In genomic region chr12:95648990-95649791, GRCh38 we compare ENCODE assay signal across 11 cellular contexts.
A peak's percentile ranks its signal among the peaks of the same experiment; 100 is the strongest.
DNase-seq lines count a peak whose midpoint lies in the region; ATAC-seq and TF ChIP-seq lines count a peak whose summit lies in the region.
"Had no signal": no experiment of that assay in that cellular context is flagged by ENCODE, and none has a peak within 500 bp of the region (broad histone marks: within the 10 kb centered on the region; RNA-seq: fewer than 3 reads in every experiment).

No MANE protein-coding gene starts in this region.

- peak; percentile 94 for DNase-seq in ELR (ENCODE audit: low read depth)
- peak; percentile 86 to 98 for DNase-seq in PC-9
- peak; percentile 47 for DNase-seq in fibroblast of mammary gland (ENCODE audit: low read depth)
- DNase-seq in osteoblast (ENCODE audit: insufficient read length, low spot score, missing footprints), result no peak
- no peak for DNase-seq in left lobe of liver (ENCODE audit: low spot score)
- no peak for DNase-seq in NCI-H524 treated with DMSO at 0.1 percent for 48 hours (lab: John Stamatoyannopoulos, UW)
- DNase-seq: DMS153, MM.1S had no signal

- H3K4me1 ChIP-seq in PC-9 (replicated peaks; ENCODE audit: insufficient read depth) (peaks cover 72% of the 10 kb centered on the region), osteoblast (ENCODE audit: insufficient read depth, low read length) (peaks cover 30% of the 10 kb centered on the region)

- no peak for ATAC-seq in left lobe of liver
- no peak for ATAC-seq in GM19452 (IDR thresholded peaks at IDR 0.05; ENCODE audit: unreplicated experiment)
- ATAC-seq in GM21515 (IDR thresholded peaks at IDR 0.05; ENCODE audit: unreplicated experiment), result no peak
- ATAC-seq: activated CD4-positive, CD25-positive, alpha-beta regulatory T cell treated with anti-CD3 and anti-CD28 coated beads, Interleukin-2, amount 50 U/mL, for 24 hours had no signal

- intact Hi-C loops in PC-9 (cut with micrococcal nuclease; ENCODE audit: unreplicated experiment), result loop anchor here (1.0 to 2.0 kb wide), 4 partner anchors 16 to 158 kb away; no protein-coding TSS in a partner anchor

- peaks cover 45% of the 10 kb centered on the region for H3F3A ChIP-seq in PC-9 (ENCODE audit: insufficient read depth, low read depth)

- H3K9me3 ChIP-seq in PC-9 (ENCODE audit: insufficient read depth, low read depth), result no peaks in the 10 kb centered on the region
- no peaks in the 10 kb centered on the region for H3K9me3 ChIP-seq in osteoblast (ENCODE audit: low read depth, low read length)

- peak overlapping the region; percentile 27; the same call in 1 of the 2 replicates for H3K4me3 ChIP-seq in PC-9
- no peak overlapping the region for H3K4me3 ChIP-seq in fibroblast of mammary gland (ENCODE audit: control insufficient read depth, low read depth, low read length)
- no peak overlapping the region for H3K4me3 ChIP-seq in osteoblast (ENCODE audit: insufficient read depth, low read length)

- H3K4me2 ChIP-seq in PC-9 (peak overlapping the region; percentile 76), osteoblast (ENCODE audit: insufficient read depth, low read length) (peak overlapping the region; percentile 21)

- H4K20me1 ChIP-seq in PC-9 (ENCODE audit: insufficient read depth), result no peaks in the 10 kb centered on the region
- no peaks in the 10 kb centered on the region for H4K20me1 ChIP-seq in osteoblast (ENCODE audit: insufficient read depth, low read length)

- CTCF ChIA-PET in PC-9 (lab: Charles Lee), result no interaction called here

- H3K27me3 ChIP-seq in PC-9 (ENCODE audit: insufficient read depth, low read depth), result no peaks in the 10 kb centered on the region
- no peaks in the 10 kb centered on the region for H3K27me3 ChIP-seq in osteoblast (ENCODE audit: insufficient read depth, low read length)

- peak overlapping the region; percentile 98 for H3K27ac ChIP-seq in PC-9
- H3K27ac ChIP-seq in osteoblast (ENCODE audit: low read depth, low read length), result peak overlapping the region; percentile 64

- H3K9me2 ChIP-seq in PC-9 (ENCODE audit: insufficient read depth), result no peaks in the 10 kb centered on the region

- TF ChIP-seq CTCF in PC-9 (conservative IDR thresholded peaks at IDR 0.05), result no peak
- TF ChIP-seq CTCF in fibroblast of mammary gland (conservative IDR thresholded peaks at IDR 0.05; ENCODE audit: control insufficient read depth, insufficient read depth, low read depth, low read length), result no peak
- TF ChIP-seq CTCF in osteoblast (IDR thresholded peaks at IDR 0.05; ENCODE audit: extremely low read depth, low read depth, low read length), result no peak

- no TSS peak for BruUV-seq in PC-9 (replicated peaks; lab: Mats Ljungman, UMichigan)

- POLR2A ChIA-PET in PC-9 (lab: Charles Lee; ENCODE audit: unreplicated experiment), result interaction anchor here (0.6 to 0.8 kb wide), 3 partner anchors 19 to 114 kb away, joined by 3 to 6 read pairs (median 5); no protein-coding TSS in a partner anchor

- H3K79me2 ChIP-seq in PC-9 (ENCODE audit: low read depth) (0 out of 2 replicates have a peak, but pooled peaks cover 7% of the 10 kb centered on the region), osteoblast (ENCODE audit: insufficient read depth, low read length) (no peaks in the 10 kb centered on the region)

- no peaks in the 10 kb centered on the region for H3K36me3 ChIP-seq in PC-9 (ENCODE audit: low read depth)
- no peaks in the 10 kb centered on the region for H3K36me3 ChIP-seq in osteoblast (ENCODE audit: insufficient read depth, low read length)

- H2AFZ ChIP-seq in PC-9 (no peak overlapping the region), osteoblast (ENCODE audit: low read length) (no peak overlapping the region)

Comparison
In these comparisons a context has a peak if more than half of its experiments do, and no peak if none do; other contexts are left out.
1. DNase-seq: peak in ELR (single experiment), PC-9 (2 of 2) and fibroblast of mammary gland (single experiment); none in osteoblast (single experiment), left lobe of liver (single experiment) and NCI-H524 treated with DMSO at 0.1 percent for 48 hours (single experiment).